9 cellular contexts compared by ENCODE assay signal in the genomic region with DNA sequence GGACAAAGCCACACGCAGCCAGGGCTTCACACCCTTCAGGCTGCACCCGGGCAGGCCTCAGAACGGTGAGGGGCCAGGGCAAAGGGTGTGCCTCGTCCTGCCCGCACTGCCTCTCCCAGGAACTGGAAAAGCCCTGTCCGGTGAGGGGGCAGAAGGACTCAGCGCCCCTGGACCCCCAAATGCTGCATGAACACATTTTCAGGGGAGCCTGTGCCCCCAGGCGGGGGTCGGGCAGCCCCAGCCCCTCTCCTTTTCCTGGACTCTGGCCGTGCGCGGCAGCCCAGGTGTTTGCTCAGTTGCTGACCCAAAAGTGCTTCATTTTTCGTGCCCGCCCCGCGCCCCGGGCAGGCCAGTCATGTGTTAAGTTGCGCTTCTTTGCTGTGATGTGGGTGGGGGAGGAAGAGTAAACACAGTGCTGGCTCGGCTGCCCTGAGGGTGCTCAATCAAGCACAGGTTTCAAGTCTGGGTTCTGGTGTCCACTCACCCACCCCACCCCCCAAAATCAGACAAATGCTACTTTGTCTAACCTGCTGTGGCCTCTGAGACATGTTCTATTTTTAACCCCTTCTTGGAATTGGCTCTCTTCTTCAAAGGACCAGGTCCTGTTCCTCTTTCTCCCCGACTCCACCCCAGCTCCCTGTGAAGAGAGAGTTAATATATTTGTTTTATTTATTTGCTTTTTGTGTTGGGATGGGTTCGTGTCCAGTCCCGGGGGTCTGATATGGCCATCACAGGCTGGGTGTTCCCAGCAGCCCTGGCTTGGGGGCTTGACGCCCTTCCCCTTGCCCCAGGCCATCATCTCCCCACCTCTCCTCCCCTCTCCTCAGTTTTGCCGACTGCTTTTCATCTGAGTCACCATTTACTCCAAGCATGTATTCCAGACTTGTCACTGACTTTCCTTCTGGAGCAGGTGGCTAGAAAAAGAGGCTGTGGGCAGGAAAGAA. TPM values are rescaled to one million over a fixed set of nuclear protein-coding genes. Genes with fewer than 3 reads are reported as not detected.
DNase-seq lines count a peak whose midpoint lies in the region; ATAC-seq and TF ChIP-seq lines count a peak whose summit lies in the region.
"Had no signal": no experiment of that assay in that cellular context is flagged by ENCODE, and none has a peak within 500 bp of the region (broad histone marks: within the 10 kb centered on the region; RNA-seq: fewer than 3 reads in every experiment).

No MANE protein-coding gene starts in this region.

- DNase-seq in HCEC 1CT = peak; percentile 44
- DNase-seq in Panc1 (ENCODE audit: low read depth, low spot score) = no peak
- DNase-seq in fibroblast of lung (ENCODE audit: low read depth in 2 of 2) = peak; percentile 69 to 79
- DNase-seq in gastrocnemius medialis = peak; percentile 81 to 84
- no peak for DNase-seq in MM.1S
- DNase-seq in CD1c-positive myeloid dendritic cell (ENCODE audit: extremely low spot score) = no peak
- DNase-seq: activated B cell treated with CpG ODN at 0.5 μM for 24 hours had no signal

- in situ Hi-C loops in Panc1 (cut with HindIII; ENCODE audit: low pct_unique_long_range_greater_than_20kb, low sequenced_read_pairs) (no loop called here), gastrocnemius medialis (cut with MboI; ENCODE audit: low sequenced_read_pairs in 4 of 4) (loop anchor here in 3 of 4 donors (5.0 to 25.0 kb wide), 4 partner anchors 122 to 262 kb away; partner anchors contain the start of genes GPR61 (in 2 of the 3), GNAI3 (in 1 of the 3) and SORT1 (in 1 of the 3))

- intact Hi-C loops in Panc1 (cut with micrococcal nuclease; ENCODE audit: unreplicated experiment) = no loop called here
- intact Hi-C loops in gastrocnemius medialis (cut with DNase I; ENCODE audit: low total_unique reads) = loop anchor here (5.0 kb wide), 1 partner anchor 257 kb away; no protein-coding TSS in a partner anchor

- H3K36me3 ChIP-seq in Panc1 (ENCODE audit: control insufficient read depth, insufficient read depth, low read length) (no peaks in the 10 kb centered on the region; the same call in 1 of the 2 replicates), fibroblast of lung (ENCODE audit: control insufficient read depth, insufficient read depth, low read length) (no peaks in the 10 kb centered on the region), gastrocnemius medialis (no peaks in the 10 kb centered on the region), MM.1S (replicated peaks; ENCODE audit: insufficient read depth, low read length) (no peaks in the 10 kb centered on the region)

- H3K4me3 ChIP-seq in Panc1 (ENCODE audit: low read depth in 2 of 2, low read length in 2 of 2) (peak overlapping the region in 1 of 2 experiments; percentile 30; a peak in 2 of 4 replicates), fibroblast of lung (replicated peaks in 1 of 4; ENCODE audit: control extremely low read depth in 1 of 4, insufficient read depth in 1 of 4, low read depth in 3 of 4, low read length in 4 of 4) (no peak overlapping the region), gastrocnemius medialis (no peak overlapping the region), MM.1S (ENCODE audit: low read length) (no peak overlapping the region)

- H2AFZ ChIP-seq in fibroblast of lung (ENCODE audit: low read length) (no peak overlapping the region), MM.1S (ENCODE audit: low read length) (no peak overlapping the region)

- TF ChIP-seq CTCF in Panc1 (IDR thresholded peaks at IDR 0.05) (no peak), fibroblast of lung (conservative IDR thresholded peaks at IDR 0.05 in 1 of 2, IDR thresholded peaks at IDR 0.05 in 1 of 2; ENCODE audit: low read depth in 1 of 2, low read length in 2 of 2) (no peak), gastrocnemius medialis (IDR thresholded peaks at IDR 0.05 in 4 of 5, conservative IDR thresholded peaks at IDR 0.05 in 1 of 5) (no peak), MM.1S (IDR thresholded peaks at IDR 0.05; ENCODE audit: low read length) (no peak)

- no peak overlapping the region for H3K4me2 ChIP-seq in fibroblast of lung (ENCODE audit: extremely low read depth, insufficient read depth, low read length)
- no peak overlapping the region for H3K4me2 ChIP-seq in MM.1S (ENCODE audit: low read depth, low read length)

- H3K9ac ChIP-seq in fibroblast of lung (ENCODE audit: insufficient read depth, low read length) = no peak overlapping the region
- no peak overlapping the region for H3K9ac ChIP-seq in MM.1S (ENCODE audit: low read length)

- peak; percentile 76 for ATAC-seq in Panc1
- ATAC-seq in gastrocnemius medialis = peak; percentile 79 to 91
- ATAC-seq in HG02884 (IDR thresholded peaks at IDR 0.05; ENCODE audit: unreplicated experiment) = no peak
- no peak for ATAC-seq in HG03139 (IDR thresholded peaks at IDR 0.05; ENCODE audit: unreplicated experiment)

- peaks cover 1% of the 10 kb centered on the region for H3K79me2 ChIP-seq in fibroblast of lung (ENCODE audit: control insufficient read depth, insufficient read depth, low read length)
- H3K79me2 ChIP-seq in MM.1S (ENCODE audit: low read length) = no peaks in the 10 kb centered on the region

- TF ChIP-seq POLR2A in gastrocnemius medialis (IDR thresholded peaks at IDR 0.05) = no peak

- H4K20me1 ChIP-seq in fibroblast of lung (ENCODE audit: control insufficient read depth, extremely low read depth, insufficient read depth, low read length) (no peaks in the 10 kb centered on the region), MM.1S (ENCODE audit: insufficient read depth, low read length) (no peaks in the 10 kb centered on the region)

- H3K27me3 ChIP-seq in Panc1 (ENCODE audit: control insufficient read depth, insufficient read depth, low read length) = no peaks in the 10 kb centered on the region
- no peaks in the 10 kb centered on the region for H3K27me3 ChIP-seq in fibroblast of lung (ENCODE audit: control insufficient read depth, insufficient read depth, low read length)
- no peaks in the 10 kb centered on the region for H3K27me3 ChIP-seq in gastrocnemius medialis
- no peaks in the 10 kb centered on the region for H3K27me3 ChIP-seq in MM.1S (replicated peaks; ENCODE audit: insufficient read depth, low read length)

- H3F3A ChIP-seq in MM.1S (ENCODE audit: insufficient read depth, low read length) = 0 out of 2 replicates have a peak, but pooled peaks cover 2% of the 10 kb centered on the region

- CTCF ChIA-PET in Panc1 (lab: Charles Lee) = no interaction called here

- H3K9me3 ChIP-seq in Panc1 (ENCODE audit: control insufficient read depth, insufficient read depth, low read depth, low read length) (no peaks in the 10 kb centered on the region), fibroblast of lung (ENCODE audit: control insufficient read depth, insufficient read depth, low read depth, low read length) (no peaks in the 10 kb centered on the region), gastrocnemius medialis (no peaks in the 10 kb centered on the region), MM.1S (replicated peaks; ENCODE audit: insufficient read depth, low read length) (no peaks in the 10 kb centered on the region)

- no TSS peak for BruUV-seq in Panc1 (replicated peaks; lab: Mats Ljungman, UMichigan)

- H3K27ac ChIP-seq in Panc1 (ENCODE audit: low read length) (peak overlapping the region; percentile 71), fibroblast of lung (ENCODE audit: insufficient read depth, low read length) (no peak overlapping the region), gastrocnemius medialis (peak overlapping the region in 3 of 4 donors; percentile 57 to 85 (median 77)), MM.1S (ENCODE audit: low read length) (no peak overlapping the region)

- POLR2A ChIA-PET in Panc1 (lab: Charles Lee) = no interaction called here

- no peaks in the 10 kb centered on the region for H3K9me2 ChIP-seq in MM.1S (replicated peaks; ENCODE audit: insufficient read depth, low read length)

- peaks cover 22% of the 10 kb centered on the region for H3K4me1 ChIP-seq in Panc1 (ENCODE audit: control insufficient read depth, insufficient read depth, low read length)
- H3K4me1 ChIP-seq in fibroblast of lung (ENCODE audit: control insufficient read depth, extremely low read depth, insufficient read depth, low read length) = peaks cover 8% of the 10 kb centered on the region
- H3K4me1 ChIP-seq in gastrocnemius medialis = peaks cover 10 to 27% of the 10 kb centered on the region in 2 donors
- H3K4me1 ChIP-seq in MM.1S (ENCODE audit: low read length) = peaks cover 9% of the 10 kb centered on the region

RNA-seq across cellular contexts. Expression of gene PSRC1, which starts 8.1 kb away (rescaled TPM):
- total RNA-seq in Panc1 (2021; ENCODE audit: unreplicated experiment) = 40.6 TPM
- polyA plus RNA-seq in Panc1 (2012; ENCODE audit: insufficient read length) = 22.9 TPM
- total RNA-seq in fibroblast of lung = 4.1 and 8.3 TPM in 2 replicates
- polyA plus RNA-seq in fibroblast of lung = 9.9 and 18.5 TPM in 2 replicates
- 10.5 and 20.1 TPM in 2 replicates for polyA plus RNA-seq in fibroblast of lung (2012)
- polyA minus RNA-seq in fibroblast of lung (ENCODE audit: low replicate concordance) = 8.0 and 16.7 TPM in 2 replicates
- total RNA-seq in gastrocnemius medialis = 1 to 10 TPM in 1 of 4 donors, under 1 TPM in 2, not detected in 1; 0.19 to 2.3 (median 0.84) TPM
- total RNA-seq: activated B cell treated with CpG ODN at 0.5 μM for 24 hours had no signal

RNA-seq across cellular contexts. Expression of gene CELSR2, which starts 25.5 kb away (rescaled TPM):
- total RNA-seq in Panc1 (2021; ENCODE audit: unreplicated experiment) = 4.1 TPM
- 5.1 TPM for polyA plus RNA-seq in Panc1 (2012; ENCODE audit: insufficient read length)
- total RNA-seq in fibroblast of lung = 3.1 and 3.5 TPM in 2 replicates
- 0.67 and 1.2 TPM in 2 replicates for polyA plus RNA-seq in fibroblast of lung
- 1.3 and 1.7 TPM in 2 replicates for polyA plus RNA-seq in fibroblast of lung (2012)
- polyA minus RNA-seq in fibroblast of lung (ENCODE audit: low replicate concordance) = 6.3 and 10.1 TPM in 2 replicates
- total RNA-seq in gastrocnemius medialis = 10 to 100 TPM in 1 of 4 donors, 1 to 10 TPM in 3; 5.8 to 12.5 (median 7.9) TPM

RNA-seq across cellular contexts. Expression of gene MYBPHL, which starts 32.0 kb away (rescaled TPM):
- not detected for total RNA-seq in Panc1 (2021; ENCODE audit: unreplicated experiment)
- not detected for polyA plus RNA-seq in Panc1 (2012; ENCODE audit: insufficient read length)
- not detected in 2 replicates for total RNA-seq in fibroblast of lung
- polyA plus RNA-seq in fibroblast of lung = not detected in 2 replicates
- not detected in 2 replicates for polyA plus RNA-seq in fibroblast of lung (2012)
- not detected in 2 replicates for polyA minus RNA-seq in fibroblast of lung (ENCODE audit: low replicate concordance)
- 1 to 10 TPM in 1 of 4 donors, not detected in 3; 3.1 TPM for total RNA-seq in gastrocnemius medialis
- total RNA-seq: activated B cell treated with CpG ODN at 0.5 μM for 24 hours had no signal

Comparison
In these comparisons a context has a peak if more than half of its experiments do, and no peak if none do; other contexts are left out.
1. DNase-seq: peak in HCEC 1CT (single experiment), fibroblast of lung (2 of 2) and gastrocnemius medialis (2 of 2); none in Panc1 (single experiment), MM.1S (single experiment) and CD1c-positive myeloid dendritic cell (single experiment).
2. ATAC-seq: peak in Panc1 (single experiment) and gastrocnemius medialis (2 of 2); none in HG02884 (single experiment) and HG03139 (single experiment).
3. H3K27ac ChIP-seq: peak in Panc1 (single experiment) and gastrocnemius medialis (3 of 4); none in fibroblast of lung (single experiment) and MM.1S (single experiment).